In genomic region chr12:41663487-41664258, GRCh38 we compare ENCODE assay signal across 8 cellular contexts.
DNase-seq lines count a peak whose midpoint lies in the region; ATAC-seq, FAIRE-seq and TF ChIP-seq lines count a peak whose summit lies in the region.

No MANE protein-coding gene starts in this region.

- H3K27me3 ChIP-seq in neuronal stem cell (ENCODE audit: control insufficient read depth in 3 of 3, insufficient read depth in 3 of 3, low read depth in 1 of 3, low read length in 3 of 3) (no peaks in the 10 kb centered on the region), gastrocnemius medialis (no peaks in the 10 kb centered on the region)

- no peak overlapping the region for H3K4ac ChIP-seq in neuronal stem cell (ENCODE audit: low read length)

- H3K9me3 ChIP-seq in neuronal stem cell (replicated peaks in 1 of 2; ENCODE audit: control insufficient read depth in 2 of 2, insufficient read depth in 1 of 2, low read depth in 1 of 2, low read length in 2 of 2) (no peaks in the 10 kb centered on the region), gastrocnemius medialis (no peaks in the 10 kb centered on the region)

- no peaks in the 10 kb centered on the region for H3K36me3 ChIP-seq in neuronal stem cell (replicated peaks in 1 of 2; ENCODE audit: control insufficient read depth in 2 of 2, insufficient read depth in 2 of 2, low read length in 2 of 2)
- no peaks in the 10 kb centered on the region for H3K36me3 ChIP-seq in gastrocnemius medialis

- peak in 2 of 5 experiments; percentile 22 to 32 for TF ChIP-seq CTCF in gastrocnemius medialis (IDR thresholded peaks at IDR 0.05 in 4 of 5, conservative IDR thresholded peaks at IDR 0.05 in 1 of 5)

- peak; percentile 26 for FAIRE-seq in endometrium (lab: Jason Lieb, UNC)

- no peak overlapping the region for H3K4me2 ChIP-seq in neuronal stem cell (ENCODE audit: insufficient read depth, low read length, poor library complexity, severe bottlenecking)

- intact Hi-C loops in gastrocnemius medialis (cut with DNase I; ENCODE audit: low total_unique reads), result no loop called here

- no peak overlapping the region for H2AK5ac ChIP-seq in neuronal stem cell (ENCODE audit: low read depth, low read length)

- H2BK15ac ChIP-seq in neuronal stem cell (ENCODE audit: low read length), result no peak overlapping the region

- no peak overlapping the region for H3K18ac ChIP-seq in neuronal stem cell (ENCODE audit: low read length)

- in situ Hi-C loops in gastrocnemius medialis (cut with MboI; ENCODE audit: low sequenced_read_pairs in 4 of 4), result no loop called here

- H4K91ac ChIP-seq in neuronal stem cell (ENCODE audit: low read depth, low read length, poor library complexity), result no peak overlapping the region

- no peak overlapping the region for H3K14ac ChIP-seq in neuronal stem cell (ENCODE audit: low read length)

- H2BK12ac ChIP-seq in neuronal stem cell (ENCODE audit: low read length), result no peak overlapping the region

- DNase-seq in GM03348 (ENCODE audit: low spot score) (peak; percentile 55), NCI-H446 treated with DMSO at 0.1 percent for 48 hours (lab: John Stamatoyannopoulos, UW) (peak; percentile 14), neuronal stem cell (ENCODE audit: low spot score) (peak; percentile 15), NCI-H1436 (lab: John Stamatoyannopoulos, UW) (no peak), gastrocnemius medialis (no peak), NCI-H2227 (lab: John Stamatoyannopoulos, UW; ENCODE audit: unreplicated experiment) (no peak)

- no peak overlapping the region for H4K8ac ChIP-seq in neuronal stem cell (ENCODE audit: low read depth, low read length)

- no peak overlapping the region for H2BK120ac ChIP-seq in neuronal stem cell (ENCODE audit: low read depth, low read length)

- H2BK5ac ChIP-seq in neuronal stem cell (ENCODE audit: low read length), result no peak overlapping the region

- H3K27ac ChIP-seq in neuronal stem cell (replicated peaks; ENCODE audit: low read length) (no peak overlapping the region), gastrocnemius medialis (no peak overlapping the region)

- TF ChIP-seq POLR2A in gastrocnemius medialis (IDR thresholded peaks at IDR 0.05), result no peak

- WGBS in neuronal stem cell (ENCODE audit: extremely low coverage in 2 of 2, insufficient read length in 2 of 2, insufficient replicate concordance in 1 of 2), 2 donors, result no CpG with 5 or more reads among the region's 4 CpGs

- no peaks in the 10 kb centered on the region for H3K79me1 ChIP-seq in neuronal stem cell (ENCODE audit: low read depth, low read length)

- H3K23ac ChIP-seq in neuronal stem cell (ENCODE audit: low read depth, low read length, poor library complexity), result no peak overlapping the region

- peak overlapping the region; percentile 60 for H2AFZ ChIP-seq in neuronal stem cell (ENCODE audit: low read length)

- no peaks in the 10 kb centered on the region for H3K4me1 ChIP-seq in neuronal stem cell (ENCODE audit: control insufficient read depth in 2 of 2, insufficient read depth in 1 of 2, low read depth in 1 of 2, low read length in 2 of 2)
- no peaks in the 10 kb centered on the region for H3K4me1 ChIP-seq in gastrocnemius medialis

- H3K4me3 ChIP-seq in neuronal stem cell (ENCODE audit: low read length in 2 of 2) (no peak overlapping the region), gastrocnemius medialis (no peak overlapping the region)

- no peak overlapping the region for H3K9ac ChIP-seq in neuronal stem cell (ENCODE audit: low read depth, low read length, poor library complexity)

- no peak for ATAC-seq in gastrocnemius medialis
- ATAC-seq in HG03521 (IDR thresholded peaks at IDR 0.05; ENCODE audit: unreplicated experiment), result no peak

Comparison
In these comparisons a context has a peak if more than half of its experiments do, and no peak if none do; other contexts are left out.
1. DNase-seq: peak in GM03348 (single experiment), NCI-H446 treated with DMSO at 0.1 percent for 48 hours (single experiment) and neuronal stem cell (single experiment); none in NCI-H1436 (single experiment), gastrocnemius medialis (0 of 2) and NCI-H2227 (single experiment).